8 cellular contexts compared by ENCODE assay signal in genomic region chr4:76951333-76952033, GRCh38. TPM values are rescaled to one million over a fixed set of nuclear protein-coding genes. Genes with fewer than 3 reads are reported as not detected.
A peak's percentile ranks its signal among the peaks of the same experiment; 100 is the strongest.
DNase-seq lines count a peak whose midpoint lies in the region; ATAC-seq, FAIRE-seq and TF ChIP-seq lines count a peak whose summit lies in the region.

No MANE protein-coding gene starts in this region.

- POLR2A ChIA-PET in naive thymus-derived CD8-positive, alpha-beta T cell (lab: Charles Lee), result interaction anchor here (0.6 to 4.1 kb wide), 6 partner anchors 15 to 118 kb away, joined by 3 to 29 read pairs (median 6); no protein-coding TSS in a partner anchor

- FAIRE-seq in GM12891 (lab: Jason Lieb, UNC), result no peak

- no peaks in the 10 kb centered on the region for H3K36me3 Mint-ChIP-seq in IgD-negative memory B cell
- peaks cover 0 to 3% (median 0%) of the 10 kb centered on the region in 3 donors for H3K36me3 Mint-ChIP-seq in naive thymus-derived CD8-positive, alpha-beta T cell

- DNase-seq in BE2C, result no peak
- no peak for DNase-seq in coronary artery (ENCODE audit: low spot score)
- no peak for DNase-seq in naive thymus-derived CD8-positive, alpha-beta T cell
- DNase-seq in GM12891 (ENCODE audit: insufficient read length, low spot score), result no peak
- DNase-seq in NCI-H2081 treated with DMSO at 0.1 percent for 48 hours (lab: John Stamatoyannopoulos, UW), result no peak
- DNase-seq in D341Med (ENCODE audit: low spot score), result no peak

- H3K27ac Mint-ChIP-seq in IgD-negative memory B cell, result peak overlapping the region; percentile 1 to 92 (median 85)
- H3K27ac Mint-ChIP-seq in naive thymus-derived CD8-positive, alpha-beta T cell, result peak overlapping the region in 9 of 10 donors; percentile 33 to 92 (median 86)

- H3K9me3 ChIP-seq in BE2C, result no peaks in the 10 kb centered on the region

- H3K9me3 Mint-ChIP-seq in IgD-negative memory B cell, result no peaks in the 10 kb centered on the region
- H3K9me3 Mint-ChIP-seq in naive thymus-derived CD8-positive, alpha-beta T cell, result no peaks in the 10 kb centered on the region

- no peaks in the 10 kb centered on the region for H3K36me3 ChIP-seq in BE2C

- peaks cover 6 to 11% (median 11%) of the 10 kb centered on the region in 3 donors for H3K4me1 Mint-ChIP-seq in IgD-negative memory B cell
- peaks cover 17 to 42% (median 21%) of the 10 kb centered on the region in 4 donors for H3K4me1 Mint-ChIP-seq in naive thymus-derived CD8-positive, alpha-beta T cell

- peak overlapping the region in 1 of 2 donors; percentile 92 for H3K27ac ChIP-seq in coronary artery

- TF ChIP-seq CTCF in BE2C (IDR thresholded peaks at IDR 0.05; ENCODE audit: low read depth, low read length), result no peak
- no peak for TF ChIP-seq CTCF in coronary artery (IDR thresholded peaks at IDR 0.05)

- TF ChIP-seq POLR2A in GM12891 (IDR thresholded peaks at IDR 0.05; ENCODE audit: low read depth, low read length), result no peak

- H3K4me3 Mint-ChIP-seq in IgD-negative memory B cell, result peak overlapping the region; percentile 88 to 97 (median 94)
- peak overlapping the region; percentile 84 to 96 (median 90) for H3K4me3 Mint-ChIP-seq in naive thymus-derived CD8-positive, alpha-beta T cell

- ATAC-seq in naive thymus-derived CD8-positive, alpha-beta T cell, result no peak
- no peak for ATAC-seq in GM19455 (IDR thresholded peaks at IDR 0.05; ENCODE audit: unreplicated experiment)

- no peaks in the 10 kb centered on the region for H3K27me3 ChIP-seq in BE2C

- H3K4me3 ChIP-seq in BE2C (ENCODE audit: low read depth, low read length) (peak overlapping the region; percentile 90), coronary artery (peak overlapping the region; percentile 88)

- H3K4me1 ChIP-seq in BE2C, result peaks cover 34% of the 10 kb centered on the region

- H3K27me3 Mint-ChIP-seq in IgD-negative memory B cell, result no peaks in the 10 kb centered on the region
- no peaks in the 10 kb centered on the region for H3K27me3 Mint-ChIP-seq in naive thymus-derived CD8-positive, alpha-beta T cell

TF ChIP-seq in GM12891, 5 proteins besides CTCF, POLR2A, EP300 and RAD21:
- TF ChIP-seq SPI1 (IDR thresholded peaks at IDR 0.05; ENCODE audit: low read depth, low read length), result no peak
- no peak for TF ChIP-seq TAF1 (IDR thresholded peaks at IDR 0.05; ENCODE audit: low read depth, low read length)
- TF ChIP-seq POU2F2 (IDR thresholded peaks at IDR 0.05; ENCODE audit: low read depth, low read length), result no peak
- TF ChIP-seq POLR2AphosphoS5 (IDR thresholded peaks at IDR 0.05; ENCODE audit: low read depth, low read length), result no peak

RNA-seq across cellular contexts. Expression of gene SEPTIN11, which starts 1.9 kb away (rescaled TPM):
- polyA plus RNA-seq in BE2C (2012; ENCODE audit: insufficient read depth, insufficient read length, low read depth), result 33.9 TPM
- polyA plus RNA-seq in IgD-negative memory B cell, result 15.8 TPM
- 10 to 100 TPM; 50.7 to 56.7 TPM for total RNA-seq in naive thymus-derived CD8-positive, alpha-beta T cell
- 10 to 100 TPM; 44.8 to 49.5 (median 46.0) TPM for polyA plus RNA-seq in naive thymus-derived CD8-positive, alpha-beta T cell
- 38.3 TPM for polyA plus RNA-seq in GM12891 (2012; ENCODE audit: low read depth, missing spikeins)

RNA-seq across cellular contexts. Expression of gene SOWAHB, which starts 53.5 kb away (rescaled TPM):
- polyA plus RNA-seq in BE2C (2012; ENCODE audit: insufficient read depth, insufficient read length, low read depth), result not detected
- polyA plus RNA-seq in IgD-negative memory B cell, result not detected
- not detected for total RNA-seq in naive thymus-derived CD8-positive, alpha-beta T cell
- polyA plus RNA-seq in naive thymus-derived CD8-positive, alpha-beta T cell, result not detected
- 0.14 TPM for polyA plus RNA-seq in GM12891 (2012; ENCODE audit: low read depth, missing spikeins)
